ENCODE assay signal across 2 cellular contexts in the genomic region with DNA sequence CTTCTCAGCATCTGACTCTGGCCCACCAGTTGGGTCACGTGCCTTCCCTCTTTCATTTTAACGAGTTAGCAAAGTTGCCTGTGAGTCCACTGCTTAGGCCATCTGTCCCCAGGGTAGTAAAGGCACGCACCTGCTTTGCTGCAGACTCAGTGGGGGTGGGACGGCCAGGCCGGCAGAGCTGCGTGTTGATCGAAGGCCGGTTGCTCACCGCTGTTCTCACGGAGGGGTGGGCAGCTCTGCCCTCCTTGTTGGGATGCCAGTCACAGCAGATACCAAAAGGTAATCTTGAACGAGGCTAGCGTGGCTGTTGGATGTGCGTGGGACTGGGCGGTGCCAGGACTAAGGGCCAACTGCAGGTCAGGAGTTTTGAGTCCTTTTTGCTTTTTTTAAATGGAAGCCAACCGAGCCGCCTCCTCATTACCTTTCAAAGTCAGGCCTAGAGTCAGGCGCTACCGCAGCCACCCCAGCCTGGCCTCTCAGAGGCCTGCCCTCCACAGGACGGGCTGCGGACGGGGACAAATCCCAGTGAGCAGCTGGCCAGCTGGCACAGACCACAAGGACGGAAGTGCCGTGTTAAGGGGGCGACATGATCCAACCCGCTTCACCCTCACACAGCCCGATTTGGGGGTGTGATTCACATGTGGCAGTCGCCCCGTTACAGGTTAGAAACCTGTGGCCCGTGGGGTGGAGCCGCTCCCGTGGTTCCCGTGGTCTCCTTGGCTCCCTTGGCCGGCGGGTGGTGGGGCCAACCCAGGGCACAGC.
A peak's percentile ranks its signal among the peaks of the same experiment; 100 is the strongest.
TF ChIP-seq lines count a peak whose summit lies in the region.

No MANE protein-coding gene starts in this region.

TF ChIP-seq in HepG2, 621 proteins besides CTCF, POLR2A, EP300 and RAD21:
- TF ChIP-seq, protein P1, sequence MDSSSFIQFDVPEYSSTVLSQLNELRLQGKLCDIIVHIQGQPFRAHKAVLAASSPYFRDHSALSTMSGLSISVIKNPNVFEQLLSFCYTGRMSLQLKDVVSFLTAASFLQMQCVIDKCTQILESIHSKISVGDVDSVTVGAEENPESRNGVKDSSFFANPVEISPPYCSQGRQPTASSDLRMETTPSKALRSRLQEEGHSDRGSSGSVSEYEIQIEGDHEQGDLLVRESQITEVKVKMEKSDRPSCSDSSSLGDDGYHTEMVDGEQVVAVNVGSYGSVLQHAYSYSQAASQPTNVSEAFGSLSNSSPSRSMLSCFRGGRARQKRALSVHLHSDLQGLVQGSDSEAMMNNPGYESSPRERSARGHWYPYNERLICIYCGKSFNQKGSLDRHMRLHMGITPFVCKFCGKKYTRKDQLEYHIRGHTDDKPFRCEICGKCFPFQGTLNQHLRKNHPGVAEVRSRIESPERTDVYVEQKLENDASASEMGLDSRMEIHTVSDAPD (CRISPR knock-in tag; IDR thresholded peaks at IDR 0.05): no peak
- 0 out of 2 replicates have a peak, but pooled peaks have one; percentile 13 for TF ChIP-seq BHLHE40 (IDR thresholded peaks at IDR 0.05; ENCODE audit: low read length)

TF ChIP-seq in K562, 482 proteins besides CTCF, POLR2A, EP300 and RAD21:
- TF ChIP-seq, protein P2, sequence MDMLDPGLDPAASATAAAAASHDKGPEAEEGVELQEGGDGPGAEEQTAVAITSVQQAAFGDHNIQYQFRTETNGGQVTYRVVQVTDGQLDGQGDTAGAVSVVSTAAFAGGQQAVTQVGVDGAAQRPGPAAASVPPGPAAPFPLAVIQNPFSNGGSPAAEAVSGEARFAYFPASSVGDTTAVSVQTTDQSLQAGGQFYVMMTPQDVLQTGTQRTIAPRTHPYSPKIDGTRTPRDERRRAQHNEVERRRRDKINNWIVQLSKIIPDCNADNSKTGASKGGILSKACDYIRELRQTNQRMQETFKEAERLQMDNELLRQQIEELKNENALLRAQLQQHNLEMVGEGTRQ (CRISPR knock-in tag; IDR thresholded peaks at IDR 0.05): 0 out of 2 replicates have a peak, but pooled peaks have one; percentile 20
- no peak for TF ChIP-seq STAG1 (CRISPR knock-in tag; IDR thresholded peaks at IDR 0.05; ENCODE audit: borderline replicate concordance)
- TF ChIP-seq, protein P3, sequence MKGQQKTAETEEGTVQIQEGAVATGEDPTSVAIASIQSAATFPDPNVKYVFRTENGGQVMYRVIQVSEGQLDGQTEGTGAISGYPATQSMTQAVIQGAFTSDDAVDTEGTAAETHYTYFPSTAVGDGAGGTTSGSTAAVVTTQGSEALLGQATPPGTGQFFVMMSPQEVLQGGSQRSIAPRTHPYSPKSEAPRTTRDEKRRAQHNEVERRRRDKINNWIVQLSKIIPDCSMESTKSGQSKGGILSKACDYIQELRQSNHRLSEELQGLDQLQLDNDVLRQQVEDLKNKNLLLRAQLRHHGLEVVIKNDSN (CRISPR knock-in tag; IDR thresholded peaks at IDR 0.05): peak; percentile 49; the same call in 1 of the 2 replicates
- TF ChIP-seq ZNF184 (CRISPR knock-in tag; IDR thresholded peaks at IDR 0.05): no peak
